8 cellular contexts compared by ENCODE assay signal in genomic region chr12:24822121-24822899, GRCh38.
DNase-seq lines count a peak whose midpoint lies in the region; ATAC-seq and TF ChIP-seq lines count a peak whose summit lies in the region.

No MANE protein-coding gene starts in this region.

- no peak overlapping the region for H3K27ac ChIP-seq in IMR-90 (ENCODE audit: insufficient read depth, low read length)
- H3K27ac ChIP-seq in left lung: no peak overlapping the region
- H3K27ac ChIP-seq in tibial artery: no peak overlapping the region
- no peak overlapping the region for H3K27ac ChIP-seq in right lobe of liver

- H3K4me1 ChIP-seq in IMR-90 (ENCODE audit: control insufficient read depth, insufficient read depth, low read length): peaks cover 6% of the 10 kb centered on the region
- H3K4me1 ChIP-seq in left lung: no peaks in the 10 kb centered on the region
- H3K4me1 ChIP-seq in tibial artery: peaks cover 0 to 11% (median 5%) of the 10 kb centered on the region in 4 donors
- H3K4me1 ChIP-seq in right lobe of liver: no peaks in the 10 kb centered on the region

- H3K36me3 ChIP-seq in IMR-90 (ENCODE audit: control insufficient read depth, insufficient read depth, low read length): peaks cover 25% of the 10 kb centered on the region
- no peaks in the 10 kb centered on the region for H3K36me3 ChIP-seq in left lung
- no peaks in the 10 kb centered on the region for H3K36me3 ChIP-seq in tibial artery
- H3K36me3 ChIP-seq in right lobe of liver: no peaks in the 10 kb centered on the region

- no peak overlapping the region for H4K91ac ChIP-seq in IMR-90 (ENCODE audit: insufficient read depth, low read depth, low read length)

- TF ChIP-seq RAD21 in IMR-90 (IDR thresholded peaks at IDR 0.05; ENCODE audit: low read length): no peak

- no peak overlapping the region for H2AK9ac ChIP-seq in IMR-90 (replicated peaks; ENCODE audit: low read depth, low read length, poor library complexity)

- H3K14ac ChIP-seq in IMR-90 (replicated peaks; ENCODE audit: low read depth, low read length): no peak overlapping the region

- intact Hi-C loops in IMR-90 (cut with micrococcal nuclease): no loop called here
- intact Hi-C loops in left lung (cut with DNase I): no loop called here
- intact Hi-C loops in tibial artery (cut with DNase I; ENCODE audit: low total_unique reads): no loop called here
- intact Hi-C loops in right lobe of liver (cut with DNase I): no loop called here

- no peak overlapping the region for H3K56ac ChIP-seq in IMR-90 (ENCODE audit: extremely low read depth, insufficient read depth, low read length)

- H3K9ac ChIP-seq in IMR-90 (ENCODE audit: low read depth, low read length): no peak overlapping the region

- ATAC-seq in GM18508 (IDR thresholded peaks at IDR 0.05; ENCODE audit: insufficient read depth, unreplicated experiment) (peak; percentile 74), GM21723 (IDR thresholded peaks at IDR 0.05; ENCODE audit: unreplicated experiment) (peak; percentile 75), IMR-90 (ENCODE audit: low read depth) (peak; percentile 71), left lung (peak; percentile 59), right lobe of liver (no peak)

- WGBS in IMR-90 (ENCODE audit: extremely low coverage in 2 of 2, insufficient read length in 1 of 2), 2 experiments: no CpG with 5 or more reads among the region's 5 CpGs
- 65% methylated on average over 5 of the region's 5 CpGs for WGBS in right lobe of liver (ENCODE audit: insufficient coverage, low coverage, low lambda C conversion rate, missing lambda C conversion rate)

- no peak overlapping the region for H3K4me3 ChIP-seq in IMR-90 (ENCODE audit: insufficient read depth, low read depth, low read length)
- H3K4me3 ChIP-seq in left lung: no peak overlapping the region
- no peak overlapping the region for H3K4me3 ChIP-seq in tibial artery
- no peak overlapping the region for H3K4me3 ChIP-seq in right lobe of liver

- H3K4me2 ChIP-seq in IMR-90 (ENCODE audit: low read depth, low read length): peak overlapping the region; percentile 22; the same call in 1 of the 2 replicates

- no peak overlapping the region for H2AFZ ChIP-seq in IMR-90 (replicated peaks; ENCODE audit: low read length, poor library complexity)

- BruUV-seq in IMR-90 (replicated peaks; lab: Mats Ljungman, UMichigan): no TSS peak

- H3K4ac ChIP-seq in IMR-90 (ENCODE audit: low read depth, low read length): no peak overlapping the region

- dilution Hi-C loops in IMR-90 (cut with HindIII; ENCODE audit: low sequenced_read_pairs, unreplicated experiment): no loop called here

- H4K8ac ChIP-seq in IMR-90 (ENCODE audit: low read depth in 2 of 2, low read length in 2 of 2): no peak overlapping the region

- peaks cover 13% of the 10 kb centered on the region for H3K9me1 ChIP-seq in IMR-90 (ENCODE audit: insufficient read depth, low read length)

- DNase-seq in IMR-90 (peak; percentile 81), left lung (no peak), nucleus accumbens (lab: John Stamatoyannopoulos, UW) (no peak), tibial artery (no peak), NCI-H2227 (lab: John Stamatoyannopoulos, UW; ENCODE audit: unreplicated experiment) (no peak), right lobe of liver (no peak)

- no peak overlapping the region for H2BK15ac ChIP-seq in IMR-90 (ENCODE audit: low read depth, low read length)

- H4K20me1 ChIP-seq in IMR-90 (ENCODE audit: insufficient read depth, low read length): peaks cover 17% of the 10 kb centered on the region; the same call in 1 of the 2 replicates

- POLR2A ChIA-PET in IMR-90 (lab: Charles Lee; ENCODE audit: unreplicated experiment): no interaction called here

- in situ Hi-C loops in IMR-90 (cut with MboI; ENCODE audit: low sequenced_read_pairs): no loop called here

- TF ChIP-seq POLR2A in IMR-90 (IDR thresholded peaks at IDR 0.05; ENCODE audit: low read depth, low read length) (no peak), right lobe of liver (IDR thresholded peaks at IDR 0.05) (no peak)

- H4K5ac ChIP-seq in IMR-90 (ENCODE audit: low read depth, low read length): no peak overlapping the region

- H3K27me3 ChIP-seq in IMR-90 (ENCODE audit: control insufficient read depth, insufficient read depth, low read length) (no peaks in the 10 kb centered on the region), left lung (no peaks in the 10 kb centered on the region), tibial artery (no peaks in the 10 kb centered on the region), right lobe of liver (no peaks in the 10 kb centered on the region)

- CTCF ChIA-PET in IMR-90 (lab: Yijun Ruan, JAX): no interaction called here

- H3K9me3 ChIP-seq in IMR-90 (ENCODE audit: control insufficient read depth, insufficient read depth, low read length) (no peaks in the 10 kb centered on the region), left lung (no peaks in the 10 kb centered on the region), tibial artery (no peaks in the 10 kb centered on the region), right lobe of liver (no peaks in the 10 kb centered on the region)

- peak overlapping the region; percentile 70; the same call in 1 of the 2 replicates for H3K18ac ChIP-seq in IMR-90 (ENCODE audit: low read depth, low read length)

- H2BK120ac ChIP-seq in IMR-90 (ENCODE audit: low read depth, low read length): no peak overlapping the region

- H3K23ac ChIP-seq in IMR-90 (ENCODE audit: low read depth, low read length): no peak overlapping the region

- H2AK5ac ChIP-seq in IMR-90 (ENCODE audit: low read depth, low read length): no peak overlapping the region

- peak overlapping the region; percentile 69 for H2BK5ac ChIP-seq in IMR-90 (ENCODE audit: low read depth, low read length, poor library complexity, severe bottlenecking)

- peaks cover 4 to 13% of the 10 kb centered on the region in 2 experiments; a peak in 3 of 4 replicates for H3K79me1 ChIP-seq in IMR-90 (ENCODE audit: low read depth in 1 of 2, low read length in 2 of 2)

- H2BK20ac ChIP-seq in IMR-90 (ENCODE audit: low read depth, low read length): no peak overlapping the region

- no peak for TF ChIP-seq CTCF in IMR-90 (conservative IDR thresholded peaks at IDR 0.05; ENCODE audit: low read depth, low read length)
- no peak for TF ChIP-seq CTCF in left lung (IDR thresholded peaks at IDR 0.05)
- TF ChIP-seq CTCF in tibial artery (IDR thresholded peaks at IDR 0.05): no peak
- TF ChIP-seq CTCF in right lobe of liver (IDR thresholded peaks at IDR 0.05): no peak

TF ChIP-seq in IMR-90, 13 proteins besides CTCF, POLR2A, EP300 and RAD21:
- no peak for TF ChIP-seq MAZ (IDR thresholded peaks at IDR 0.05; ENCODE audit: borderline replicate concordance, low read depth, low read length)
- TF ChIP-seq MXI1 (IDR thresholded peaks at IDR 0.05; ENCODE audit: borderline replicate concordance, low read depth, low read length): no peak
- peak; percentile 63; the same call in 1 of the 2 replicates for TF ChIP-seq CEBPB (IDR thresholded peaks at IDR 0.05; ENCODE audit: low read depth, low read length)

Comparison
In these comparisons a context has a peak if more than half of its experiments do, and no peak if none do; other contexts are left out.
1. ATAC-seq: peak in GM18508 (single experiment), GM21723 (single experiment), IMR-90 (single experiment) and left lung (single experiment); none in right lobe of liver (0 of 4).